Comparison of ENCODE assay signal across 1 cellular context in the genomic region with DNA sequence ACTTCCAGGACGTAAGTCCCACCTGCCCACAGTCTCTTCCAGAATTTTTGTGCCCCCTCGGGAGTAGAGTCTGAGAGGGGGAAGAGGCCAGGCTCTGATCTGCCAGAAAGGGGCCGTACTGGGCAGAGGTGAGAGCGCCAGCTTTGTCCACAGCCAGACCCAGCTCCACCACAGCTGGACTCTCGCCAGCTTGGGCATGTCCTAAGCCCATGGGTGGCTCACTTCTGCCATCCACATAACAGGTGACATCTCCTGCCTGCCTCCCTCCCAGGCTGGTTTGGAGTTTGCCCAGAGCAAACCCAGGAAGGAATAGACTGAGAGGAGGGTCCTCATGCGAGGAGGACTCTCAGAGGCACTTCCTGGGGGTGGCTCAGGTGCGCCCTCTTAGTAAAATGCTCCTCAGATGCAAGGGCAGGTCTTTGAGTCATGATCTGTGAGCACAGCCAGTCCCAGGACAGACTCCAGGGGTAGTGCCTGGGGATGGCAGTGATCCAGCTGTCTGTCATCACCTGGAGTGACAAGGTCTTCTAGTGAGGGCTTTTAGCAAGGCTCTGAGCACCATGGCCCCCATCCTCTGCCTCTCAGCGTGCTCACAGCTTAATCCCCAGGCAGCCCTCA.
A peak's percentile ranks its signal among the peaks of the same experiment; 100 is the strongest.
TF ChIP-seq lines count a peak whose summit lies in the region.

No MANE protein-coding gene starts in this region.

TF ChIP-seq in K562, 482 proteins besides CTCF, POLR2A, EP300 and RAD21 (continued from another document):
- TF ChIP-seq, protein P1, sequence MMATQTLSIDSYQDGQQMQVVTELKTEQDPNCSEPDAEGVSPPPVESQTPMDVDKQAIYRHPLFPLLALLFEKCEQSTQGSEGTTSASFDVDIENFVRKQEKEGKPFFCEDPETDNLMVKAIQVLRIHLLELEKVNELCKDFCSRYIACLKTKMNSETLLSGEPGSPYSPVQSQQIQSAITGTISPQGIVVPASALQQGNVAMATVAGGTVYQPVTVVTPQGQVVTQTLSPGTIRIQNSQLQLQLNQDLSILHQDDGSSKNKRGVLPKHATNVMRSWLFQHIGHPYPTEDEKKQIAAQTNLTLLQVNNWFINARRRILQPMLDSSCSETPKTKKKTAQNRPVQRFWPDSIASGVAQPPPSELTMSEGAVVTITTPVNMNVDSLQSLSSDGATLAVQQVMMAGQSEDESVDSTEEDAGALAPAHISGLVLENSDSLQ (IDR thresholded peaks at IDR 0.05) = 0 out of 2 replicates have a peak, but pooled peaks have one; percentile 22
- no peak for TF ChIP-seq ZNF444 (CRISPR knock-in tag; IDR thresholded peaks at IDR 0.05)
- TF ChIP-seq SMARCB1 (IDR thresholded peaks at IDR 0.05; ENCODE audit: insufficient read length, low read depth) = no peak
